In the genomic region with DNA sequence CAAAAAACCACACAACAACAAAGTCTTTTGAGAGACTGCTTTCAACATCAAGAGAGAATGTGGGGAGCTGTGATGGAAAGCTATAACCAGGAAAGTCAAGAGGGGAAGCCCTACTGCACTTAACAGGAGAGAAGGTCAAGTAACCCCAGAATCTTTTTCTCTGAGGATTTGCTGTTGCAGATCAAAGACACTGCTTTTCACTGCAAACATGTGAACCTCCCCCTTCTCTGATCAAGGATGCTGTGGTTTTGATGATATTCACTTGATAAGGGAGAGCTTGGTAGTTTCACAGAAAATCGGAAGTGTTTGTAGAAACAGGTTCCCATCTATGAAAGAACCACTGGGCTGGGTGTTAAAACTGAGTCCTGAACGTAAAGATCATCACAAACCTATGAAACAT, we compare ENCODE assay signal across 19 cellular contexts. TPM values are rescaled to one million over a fixed set of nuclear protein-coding genes. Genes with fewer than 3 reads are reported as not detected.
DNase-seq lines count a peak whose midpoint lies in the region; ATAC-seq and TF ChIP-seq lines count a peak whose summit lies in the region.
"Had no signal": no experiment of that assay in that cellular context is flagged by ENCODE, and none has a peak within 500 bp of the region (broad histone marks: within the 10 kb centered on the region; RNA-seq: fewer than 3 reads in every experiment).

No MANE protein-coding gene starts in this region.

- H3K4me2 ChIP-seq in BLaER1 treated with 17β-estradiol and CSF1 and Interleukin-3, amounts not matched to agents 10 nM and 100 nM = peak overlapping the region in 10 of 11 experiments; percentile 4 to 98 (median 49); a peak in 17 of 22 replicates
- peak overlapping the region; percentile 92 for H3K4me2 ChIP-seq in KMS-11

- H3K4me3 ChIP-seq in BLaER1 treated with 17β-estradiol and CSF1 and Interleukin-3, amounts not matched to agents 10 nM and 100 nM = no peak overlapping the region
- H3K4me3 ChIP-seq in KMS-11 (IDR thresholded peaks at IDR 0.05; ENCODE audit: insufficient read depth, low read depth, low read length) = no peak overlapping the region
- H3K4me3 ChIP-seq in adrenal gland = no peak overlapping the region
- H3K4me3 ChIP-seq in lower lobe of right lung = no peak overlapping the region
- H3K4me3 ChIP-seq: GM12878, mucosa of descending colon had no signal

- H3K9me3 ChIP-seq in BLaER1 treated with 17β-estradiol and CSF1 and Interleukin-3, amounts not matched to agents 10 nM and 100 nM (replicated peaks in 1 of 11) = no peaks in the 10 kb centered on the region
- H3K9me3 ChIP-seq in adrenal gland (replicated peaks in 1 of 3) (no peaks in the 10 kb centered on the region), lower lobe of right lung (no peaks in the 10 kb centered on the region)
- H3K9me3 ChIP-seq: mucosa of descending colon had no signal

- peak overlapping the region; percentile 98 for H3K4me3 Mint-ChIP-seq in activated T-helper 2 cell treated with anti-CD3 and anti-CD28 coated beads, Interferon-gamma antibody, Interleukin-2, Interleukin-4, amounts not matched to agents 10 μg/mL and 5 μg/mL and 100 μg/mL, durations not matched to agents 14 hours and 24 hours and 36 hours (ENCODE audit: low read depth)
- H3K4me3 Mint-ChIP-seq in naive thymus-derived CD8-positive, alpha-beta T cell = peak overlapping the region; percentile 40 to 77 (median 62)
- H3K4me3 Mint-ChIP-seq: WTC11 had no signal

- peaks cover 75 to 80% (median 79%) of the 10 kb centered on the region in 11 experiments for H3K36me3 ChIP-seq in BLaER1 treated with 17β-estradiol and CSF1 and Interleukin-3, amounts not matched to agents 10 nM and 100 nM
- H3K36me3 ChIP-seq in KMS-11 (ENCODE audit: insufficient read depth) (peaks cover 29% of the 10 kb centered on the region; the same call in 1 of the 2 replicates), adrenal gland (replicated peaks in 1 of 2) (peaks cover 0 to 74% of the 10 kb centered on the region in 2 donors), lower lobe of right lung (peaks cover 78% of the 10 kb centered on the region)

- H3K79me2 ChIP-seq in KMS-11 (ENCODE audit: insufficient read depth, low read depth) = peaks cover 62% of the 10 kb centered on the region

- 54 to 74% (median 58%) methylated on average over 2 of the region's 2 CpGs for WGBS in adrenal gland, 4 donors

- peak overlapping the region; percentile 67 for H3K27ac Mint-ChIP-seq in activated T-helper 2 cell treated with anti-CD3 and anti-CD28 coated beads, Interferon-gamma antibody, Interleukin-2, Interleukin-4, amounts not matched to agents 10 μg/mL and 5 μg/mL and 100 μg/mL, durations not matched to agents 14 hours and 24 hours and 36 hours
- peak overlapping the region in 9 of 10 donors; percentile 41 to 92 (median 76) for H3K27ac Mint-ChIP-seq in naive thymus-derived CD8-positive, alpha-beta T cell
- H3K27ac Mint-ChIP-seq: WTC11 had no signal

- H2AFZ ChIP-seq in KMS-11 (ENCODE audit: low read depth) = no peak overlapping the region

- ATAC-seq in naive thymus-derived CD8-positive, alpha-beta T cell = peak; percentile 47 to 54
- ATAC-seq in lower lobe of right lung (no peak), GM18873 (IDR thresholded peaks at IDR 0.05; ENCODE audit: low FRiP score, unreplicated experiment) (no peak)
- ATAC-seq: GM12878, mucosa of descending colon, WTC11 had no signal

- no peak overlapping the region for H3K9ac ChIP-seq in BLaER1 treated with 17β-estradiol and CSF1 and Interleukin-3, amounts not matched to agents 10 nM and 100 nM
- H3K9ac ChIP-seq in KMS-11 = peak overlapping the region; percentile 0; the same call in 1 of the 2 replicates

- peak; percentile 33 for DNase-seq in activated T-helper 2 cell treated with anti-CD3 and anti-CD28 coated beads, Interferon-gamma antibody, Interleukin-2, Interleukin-4, amounts not matched to agents 10 μg/mL and 5 μg/mL and 100 μg/mL, durations not matched to agents 14 hours and 24 hours and 36 hours (ENCODE audit: low spot score)
- peak in 6 of 10 donors; percentile 26 to 72 (median 49) for DNase-seq in naive thymus-derived CD8-positive, alpha-beta T cell
- no peak for DNase-seq in adrenal gland
- no peak for DNase-seq in lower lobe of right lung
- DNase-seq in effector CD4-positive, alpha-beta T cell = no peak
- DNase-seq: activated effector memory CD4-positive, alpha-beta T cell treated with anti-CD3 and anti-CD28 coated beads, Interleukin-2, amount 50 U/mL, for 16 hours; EL; islet precursor cell; mucosa of descending colon; NCI-H1092; stimulated activated CD4-positive, alpha-beta T cell treated with anti-CD3 and anti-CD28 coated beads, Interleukin-12 subunit alpha, Interleukin-12 subunit beta, amount 100 ng/mL, for 4 hours had no signal

- H3K4me1 Mint-ChIP-seq in activated T-helper 2 cell treated with anti-CD3 and anti-CD28 coated beads, Interferon-gamma antibody, Interleukin-2, Interleukin-4, amounts not matched to agents 10 μg/mL and 5 μg/mL and 100 μg/mL, durations not matched to agents 14 hours and 24 hours and 36 hours (ENCODE audit: low read depth) = peaks cover 52% of the 10 kb centered on the region
- peaks cover 35 to 73% (median 69%) of the 10 kb centered on the region in 4 donors for H3K4me1 Mint-ChIP-seq in naive thymus-derived CD8-positive, alpha-beta T cell

- H3K36me3 Mint-ChIP-seq in activated T-helper 2 cell treated with anti-CD3 and anti-CD28 coated beads, Interferon-gamma antibody, Interleukin-2, Interleukin-4, amounts not matched to agents 10 μg/mL and 5 μg/mL and 100 μg/mL, durations not matched to agents 14 hours and 24 hours and 36 hours (ENCODE audit: low read depth) = peaks cover 87% of the 10 kb centered on the region
- peaks cover 0 to 66% (median 24%) of the 10 kb centered on the region in 3 donors for H3K36me3 Mint-ChIP-seq in naive thymus-derived CD8-positive, alpha-beta T cell

- H3K9me3 Mint-ChIP-seq in activated T-helper 2 cell treated with anti-CD3 and anti-CD28 coated beads, Interferon-gamma antibody, Interleukin-2, Interleukin-4, amounts not matched to agents 10 μg/mL and 5 μg/mL and 100 μg/mL, durations not matched to agents 14 hours and 24 hours and 36 hours = no peaks in the 10 kb centered on the region
- H3K9me3 Mint-ChIP-seq in naive thymus-derived CD8-positive, alpha-beta T cell = no peaks in the 10 kb centered on the region
- H3K9me3 Mint-ChIP-seq: WTC11 had no signal

- H4K20me1 ChIP-seq in BLaER1 treated with 17β-estradiol and CSF1 and Interleukin-3, amounts not matched to agents 10 nM and 100 nM = peaks cover 37 to 86% (median 76%) of the 10 kb centered on the region in 11 experiments
- no peaks in the 10 kb centered on the region for H4K20me1 ChIP-seq in KMS-11 (ENCODE audit: insufficient read depth)

- intact Hi-C loops in activated T-helper 2 cell treated with anti-CD3 and anti-CD28 coated beads, Interferon-gamma antibody, Interleukin-2, Interleukin-4, amounts not matched to agents 10 μg/mL and 5 μg/mL and 100 μg/mL, durations not matched to agents 14 hours and 24 hours and 36 hours (cut with micrococcal nuclease) = loop anchor here (1.0 to 10.0 kb wide), 4 partner anchors 14 to 1871 kb away; partner anchors contain the start of genes IFI16 and NTRK1
- intact Hi-C loops in adrenal gland (cut with DNase I) = no loop called here
- intact Hi-C loops in lower lobe of right lung (cut with DNase I) = no loop called here

- H3K27me3 Mint-ChIP-seq in activated T-helper 2 cell treated with anti-CD3 and anti-CD28 coated beads, Interferon-gamma antibody, Interleukin-2, Interleukin-4, amounts not matched to agents 10 μg/mL and 5 μg/mL and 100 μg/mL, durations not matched to agents 14 hours and 24 hours and 36 hours (ENCODE audit: low read depth) = no peaks in the 10 kb centered on the region
- no peaks in the 10 kb centered on the region for H3K27me3 Mint-ChIP-seq in naive thymus-derived CD8-positive, alpha-beta T cell

- no peak overlapping the region for H3K27ac ChIP-seq in BLaER1 treated with 17β-estradiol and CSF1 and Interleukin-3, amounts not matched to agents 10 nM and 100 nM
- H3K27ac ChIP-seq in KMS-11 = peak overlapping the region; percentile 51
- no peak overlapping the region for H3K27ac ChIP-seq in adrenal gland
- H3K27ac ChIP-seq in lower lobe of right lung = no peak overlapping the region

- H3K4me1 ChIP-seq in BLaER1 treated with 17β-estradiol and CSF1 and Interleukin-3, amounts not matched to agents 10 nM and 100 nM = peaks cover 38 to 51% (median 45%) of the 10 kb centered on the region in 10 experiments
- H3K4me1 ChIP-seq in KMS-11 (ENCODE audit: low read depth, poor library complexity, severe bottlenecking) (peaks cover 86% of the 10 kb centered on the region), adrenal gland (replicated peaks in 1 of 2) (peaks cover 10 to 24% of the 10 kb centered on the region in 2 donors), lower lobe of right lung (peaks cover 45% of the 10 kb centered on the region)

- no peak for TF ChIP-seq POLR2A in adrenal gland (IDR thresholded peaks at IDR 0.05)

- no peak for TF ChIP-seq CTCF in KMS-11 (conservative IDR thresholded peaks at IDR 0.05; ENCODE audit: low read depth, low read length)
- TF ChIP-seq CTCF in adrenal gland (IDR thresholded peaks at IDR 0.05) = no peak
- TF ChIP-seq CTCF in lower lobe of right lung (IDR thresholded peaks at IDR 0.05) = no peak

- no peaks in the 10 kb centered on the region for H3K27me3 ChIP-seq in BLaER1 treated with 17β-estradiol and CSF1 and Interleukin-3, amounts not matched to agents 10 nM and 100 nM
- H3K27me3 ChIP-seq in KMS-11 (ENCODE audit: insufficient read depth, low read depth) (no peaks in the 10 kb centered on the region), adrenal gland (no peaks in the 10 kb centered on the region), lower lobe of right lung (ENCODE audit: low read depth) (no peaks in the 10 kb centered on the region)

- POLR2A ChIA-PET in naive thymus-derived CD8-positive, alpha-beta T cell (lab: Charles Lee) = no interaction called here

RNA-seq across cellular contexts. Expression of gene ETV3, which starts 4.8 kb away (rescaled TPM):
- total RNA-seq in activated T-helper 2 cell treated with anti-CD3 and anti-CD28 coated beads, Interferon-gamma antibody, Interleukin-2, Interleukin-4, amounts not matched to agents 10 μg/mL and 5 μg/mL and 100 μg/mL, durations not matched to agents 14 hours and 24 hours and 36 hours = 240 TPM in 2 replicates
- total RNA-seq in naive thymus-derived CD8-positive, alpha-beta T cell = 10 to 100 TPM; 26.6 to 29.8 TPM
- 10 to 100 TPM in 1 of 3 donors, 1 to 10 TPM in 2; 3.5 to 16.4 (median 7.0) TPM for polyA plus RNA-seq in naive thymus-derived CD8-positive, alpha-beta T cell
- 10 to 100 TPM in 5 of 8 donors, 1 to 10 TPM in 3; 6.1 to 18.7 (median 14.8) TPM for total RNA-seq in adrenal gland
- 1 to 10 TPM; 3.3 to 8.5 (median 4.9) TPM for polyA plus RNA-seq in adrenal gland
- 29.5 TPM for total RNA-seq in lower lobe of right lung

RNA-seq across cellular contexts. Expression of gene ETV3L, which starts 33.8 kb away (rescaled TPM):
- total RNA-seq in activated T-helper 2 cell treated with anti-CD3 and anti-CD28 coated beads, Interferon-gamma antibody, Interleukin-2, Interleukin-4, amounts not matched to agents 10 μg/mL and 5 μg/mL and 100 μg/mL, durations not matched to agents 14 hours and 24 hours and 36 hours = not detected in 2 replicates
- total RNA-seq in naive thymus-derived CD8-positive, alpha-beta T cell = not detected
- not detected for polyA plus RNA-seq in naive thymus-derived CD8-positive, alpha-beta T cell
- not detected for total RNA-seq in adrenal gland
- polyA plus RNA-seq in adrenal gland = not detected
- total RNA-seq in lower lobe of right lung = not detected
- total RNA-seq: cardiac septum, endothelial cell of umbilical vein, glomerular endothelial cell, mucosa of descending colon had no signal
- polyA plus RNA-seq: endothelial cell of umbilical vein had no signal

Comparison
In these comparisons a context has a peak if more than half of its experiments do, and no peak if none do; other contexts are left out.
1. DNase-seq: peak in activated T-helper 2 cell treated with anti-CD3 and anti-CD28 coated beads, Interferon-gamma antibody, Interleukin-2, Interleukin-4, amounts not matched to agents 10 μg/mL and 5 μg/mL and 100 μg/mL, durations not matched to agents 14 hours and 24 hours and 36 hours (single experiment) and naive thymus-derived CD8-positive, alpha-beta T cell (6 of 10); none in adrenal gland (0 of 7), lower lobe of right lung (single experiment) and effector CD4-positive, alpha-beta T cell (single experiment).
2. ATAC-seq: peak in naive thymus-derived CD8-positive, alpha-beta T cell (2 of 2); none in lower lobe of right lung (0 of 2) and GM18873 (single experiment).